ENCODE assay signal across 35 cellular contexts in genomic region chr5:140282266-140282665, GRCh38.
"Had no signal": no experiment of that assay in that cellular context is flagged by ENCODE, and none has a peak within 500 bp of the region (broad histone marks: within the 10 kb centered on the region; RNA-seq: fewer than 3 reads in every experiment).

No MANE protein-coding gene starts in this region.

- FAIRE-seq: bronchial epithelial cell had no signal

- H3K27me3 ChIP-seq: SJCRH30 had no signal

- H3K9me3 ChIP-seq: SJCRH30 had no signal

- H3K4me3 ChIP-seq: SJCRH30 had no signal

- H3K27ac ChIP-seq: SJCRH30, VCaP had no signal

- H3K27ac Mint-ChIP-seq: activated B cell treated with CpG ODN at 0.5 μM for 24 hours; activated CD4-positive, alpha-beta memory T cell treated with anti-CD3 and anti-CD28 coated beads, Interleukin-2, amount 10 ng/mL, durations not matched to agents 7 days and 5 days; activated CD8-positive, alpha-beta memory T cell treated with anti-CD3 and anti-CD28 coated beads, Interleukin-2, amount 10 ng/mL, durations not matched to agents 7 days and 5 days; activated naive CD4-positive, alpha-beta T cell treated with anti-CD3 and anti-CD28 coated beads, Interleukin-2, amount 10 ng/mL, durations not matched to agents 7 days and 5 days; activated naive CD8-positive, alpha-beta T cell; activated naive CD8-positive, alpha-beta T cell treated with anti-CD3 and anti-CD28 coated beads, Interleukin-2, amount 50 U/mL, for 24 hours; brain; T-cell had no signal

- H3K4me3 Mint-ChIP-seq: activated B cell treated with CpG ODN at 0.5 μM for 24 hours; activated CD4-positive, alpha-beta memory T cell treated with anti-CD3 and anti-CD28 coated beads, Interleukin-2, amount 10 ng/mL, durations not matched to agents 7 days and 5 days; activated CD8-positive, alpha-beta memory T cell treated with anti-CD3 and anti-CD28 coated beads, Interleukin-2, amount 10 ng/mL, durations not matched to agents 7 days and 5 days; activated naive CD4-positive, alpha-beta T cell treated with anti-CD3 and anti-CD28 coated beads, Interleukin-2, amount 10 ng/mL, durations not matched to agents 7 days and 5 days; activated naive CD8-positive, alpha-beta T cell; activated naive CD8-positive, alpha-beta T cell treated with anti-CD3 and anti-CD28 coated beads, Interleukin-2, amount 50 U/mL, for 24 hours; brain; T-cell had no signal

- H3K27me3 Mint-ChIP-seq: activated B cell treated with CpG ODN at 0.5 μM for 24 hours; activated CD4-positive, alpha-beta memory T cell treated with anti-CD3 and anti-CD28 coated beads, Interleukin-2, amount 10 ng/mL, durations not matched to agents 7 days and 5 days; activated CD8-positive, alpha-beta memory T cell treated with anti-CD3 and anti-CD28 coated beads, Interleukin-2, amount 10 ng/mL, durations not matched to agents 7 days and 5 days; activated naive CD4-positive, alpha-beta T cell treated with anti-CD3 and anti-CD28 coated beads, Interleukin-2, amount 10 ng/mL, durations not matched to agents 7 days and 5 days; activated naive CD8-positive, alpha-beta T cell; activated naive CD8-positive, alpha-beta T cell treated with anti-CD3 and anti-CD28 coated beads, Interleukin-2, amount 50 U/mL, for 24 hours; brain; T-cell had no signal

- H3K4me1 ChIP-seq: SJCRH30 had no signal

- DNase-seq: activated B cell treated with CpG ODN at 0.5 μM for 24 hours; activated CD4-positive, alpha-beta memory T cell treated with anti-CD3 and anti-CD28 coated beads, Interleukin-2, amount 10 ng/mL, durations not matched to agents 7 days and 5 days; activated CD4-positive, alpha-beta T cell treated with anti-CD3 and anti-CD28 coated beads for 48 hours; activated CD4-positive, CD25-positive, alpha-beta regulatory T cell treated with anti-CD3 and anti-CD28 coated beads, Interleukin-2, amount 50 U/mL, for 72 hours; activated CD8-positive, alpha-beta memory T cell treated with anti-CD3 and anti-CD28 coated beads for 24 hours; activated CD8-positive, alpha-beta memory T cell treated with anti-CD3 and anti-CD28 coated beads, Interleukin-2, amount 10 ng/mL, durations not matched to agents 7 days and 5 days; activated CD8-positive, alpha-beta memory T cell treated with anti-CD3 and anti-CD28 coated beads, Interleukin-2, amount 50 U/mL, for 48 hours; activated effector memory CD4-positive, alpha-beta T cell treated with Interleukin-2 at 50 U/mL for 16 hours; activated naive CD4-positive, alpha-beta T cell treated with anti-CD3 and anti-CD28 coated beads, Interleukin-2, amount 10 ng/mL, durations not matched to agents 7 days and 5 days; activated naive CD8-positive, alpha-beta T cell treated with anti-CD3 and anti-CD28 coated beads, Interleukin-2, amount 50 U/mL, for 24 hours; activated T-cell treated with anti-CD3 and anti-CD28 coated beads, Interleukin-2, amount 50 U/mL, for 48 hours; anterior cingulate cortex; caudate nucleus; Karpas-422; KBM-7; NCI-H1105; NCI-H1417 treated with DMSO at 0.1 percent for 48 hours; NCI-H187 treated with DMSO at 0.1 percent for 48 hours; NCI-H2081; NCI-H2171 treated with DMSO at 0.1 percent for 48 hours; NCI-H226; NCI-H446 treated with DMSO at 0.1 percent for 48 hours; NCI-H524 treated with DMSO at 0.1 percent for 48 hours; OCI-M1; SHP77; SJCRH30; T-cell; T-helper 2 cell; T-helper 9 cell had no signal

- H3K4me1 Mint-ChIP-seq: brain had no signal

- ATAC-seq: activated CD8-positive, alpha-beta memory T cell treated with anti-CD3 and anti-CD28 coated beads, Interleukin-2, amount 10 ng/mL, durations not matched to agents 7 days and 5 days; activated naive CD8-positive, alpha-beta T cell treated with anti-CD3 and anti-CD28 coated beads, Interleukin-2, amount 50 U/mL, for 24 hours; Panc1; SK-N-SH treated with all-trans-retinoic acid at 6 μM for 48 hours; T-cell had no signal
